3 cellular contexts compared by ENCODE assay signal in genomic region chr7:120665068-120665467, GRCh38.
TF ChIP-seq lines count a peak whose summit lies in the region.

No MANE protein-coding gene starts in this region.

TF ChIP-seq in HepG2, 621 proteins besides CTCF, POLR2A, EP300 and RAD21 (continued from another document):
- TF ChIP-seq AKNA (CRISPR knock-in tag; IDR thresholded peaks at IDR 0.05; ENCODE audit: borderline replicate concordance) (no peak), RCOR2 (CRISPR knock-in tag; IDR thresholded peaks at IDR 0.05) (no peak), ZNF10 (CRISPR knock-in tag; IDR thresholded peaks at IDR 0.05; ENCODE audit: borderline replicate concordance, low read depth) (no peak), SMC3 (IDR thresholded peaks at IDR 0.05; ENCODE audit: low read length) (no peak), YEATS4 (CRISPR knock-in tag; IDR thresholded peaks at IDR 0.05; ENCODE audit: borderline replicate concordance) (no peak), ZNF597 (CRISPR knock-in tag; IDR thresholded peaks at IDR 0.05) (no peak), ZNF660 (CRISPR knock-in tag; IDR thresholded peaks at IDR 0.05; ENCODE audit: borderline replicate concordance, low read depth) (no peak), MAFF (IDR thresholded peaks at IDR 0.05; ENCODE audit: low read depth, low read length) (0 out of 2 replicates have a peak, but pooled peaks have one; percentile 20), NCOA5 (CRISPR knock-in tag; IDR thresholded peaks at IDR 0.05) (no peak)

TF ChIP-seq in A549, 52 proteins besides CTCF, POLR2A, EP300 and RAD21 (continued from another document):
- TF ChIP-seq USF2 (IDR thresholded peaks at IDR 0.05) (no peak), FOSB (CRISPR knock-in tag; IDR thresholded peaks at IDR 0.05) (no peak), PHF8 (IDR thresholded peaks at IDR 0.05; ENCODE audit: borderline replicate concordance, low read depth) (no peak)
TF ChIP-seq in A549: peak in this region for 1.

TF ChIP-seq in K562, 482 proteins besides CTCF, POLR2A, EP300 and RAD21 (continued from another document):
- TF ChIP-seq MAFG (tag; conservative IDR thresholded peaks at IDR 0.05), result peak; percentile 28; the same call in 1 of the 2 replicates
- no peak for TF ChIP-seq ZNF174 (CRISPR knock-in tag; IDR thresholded peaks at IDR 0.05)
- no peak for TF ChIP-seq THAP12 (CRISPR knock-in tag; IDR thresholded peaks at IDR 0.05)
- TF ChIP-seq MEF2D (tag; conservative IDR thresholded peaks at IDR 0.05; ENCODE audit: low read depth), result no peak
- TF ChIP-seq C11orf30 (IDR thresholded peaks at IDR 0.05; ENCODE audit: low read depth), result peak; percentile 12; the same call in 1 of the 2 replicates
- peak; percentile 69 for TF ChIP-seq ZNF316 (IDR thresholded peaks at IDR 0.05)
